ENCODE assay signal across 8 cellular contexts in genomic region chr17:80790021-80790765, GRCh38.
DNase-seq lines count a peak whose midpoint lies in the region; ATAC-seq and TF ChIP-seq lines count a peak whose summit lies in the region.

No MANE protein-coding gene starts in this region.

- H3K27me3 ChIP-seq in esophagus squamous epithelium (no peaks in the 10 kb centered on the region), tibial nerve (no peaks in the 10 kb centered on the region)

- TF ChIP-seq EP300 in tibial nerve (IDR thresholded peaks at IDR 0.05), result no peak

- TF ChIP-seq POLR2A in esophagus squamous epithelium (IDR thresholded peaks at IDR 0.05) (no peak), tibial nerve (IDR thresholded peaks at IDR 0.05) (no peak)

- H3K27ac ChIP-seq in esophagus squamous epithelium, result peak overlapping the region in 3 of 4 donors; percentile 19 to 84 (median 69)
- H3K27ac ChIP-seq in tibial nerve, result peak overlapping the region in 3 of 4 donors; percentile 43 to 77 (median 61)

- intact Hi-C loops in esophagus squamous epithelium (cut with DNase I), result no loop called here

- no peak for ATAC-seq in GM19463 (IDR thresholded peaks at IDR 0.05; ENCODE audit: unreplicated experiment)

- H3K4me3 ChIP-seq in esophagus squamous epithelium (no peak overlapping the region), tibial nerve (no peak overlapping the region)

- WGBS in esophagus squamous epithelium, 2 donors, result 73 to 74% methylated on average over 12 to 13 of the region's 13 CpGs
- WGBS in tibial nerve, 2 donors, result 51 to 67% methylated on average over 10 to 13 of the region's 13 CpGs

- peak; percentile 71 for DNase-seq in activated effector memory CD4-positive, alpha-beta T cell treated with anti-CD3 and anti-CD28 coated beads, Interleukin-2, amount 50 U/mL, for 16 hours
- no peak for DNase-seq in activated effector memory CD4-positive, alpha-beta T cell treated with Interleukin-2 at 50 U/mL for 16 hours
- DNase-seq in NAMALWA (ENCODE audit: low spot score) (peak; percentile 29), esophagus squamous epithelium (lab: John Stamatoyannopoulos, UW) (no peak), tibial nerve (ENCODE audit: low spot score in 2 of 2) (no peak), NCI-H446 treated with DMSO at 0.1 percent for 48 hours (lab: John Stamatoyannopoulos, UW) (no peak)
- DNase-seq in NK-92 treated with Interleukin-12 subunit alpha and Interleukin-12 subunit beta, amount 100 ng/mL, for 24 hours (lab: John Stamatoyannopoulos, UW), result no peak

- H3K4me1 ChIP-seq in esophagus squamous epithelium (peaks cover 11 to 64% (median 54%) of the 10 kb centered on the region in 3 donors), tibial nerve (peaks cover 0 to 44% (median 22%) of the 10 kb centered on the region in 4 donors)

- H3K36me3 ChIP-seq in esophagus squamous epithelium (no peaks in the 10 kb centered on the region), tibial nerve (no peaks in the 10 kb centered on the region)

- H3K9me3 ChIP-seq in esophagus squamous epithelium (no peaks in the 10 kb centered on the region), tibial nerve (no peaks in the 10 kb centered on the region)

- TF ChIP-seq CTCF in esophagus squamous epithelium (IDR thresholded peaks at IDR 0.05), result no peak
- TF ChIP-seq CTCF in tibial nerve (IDR thresholded peaks at IDR 0.05), result no peak

Comparison
In these comparisons a context has a peak if more than half of its experiments do, and no peak if none do; other contexts are left out.
1. DNase-seq: peak in activated effector memory CD4-positive, alpha-beta T cell treated with anti-CD3 and anti-CD28 coated beads, Interleukin-2, amount 50 U/mL, for 16 hours (single experiment) and NAMALWA (single experiment); none in activated effector memory CD4-positive, alpha-beta T cell treated with Interleukin-2 at 50 U/mL for 16 hours (single experiment), esophagus squamous epithelium (single experiment), tibial nerve (0 of 2), NCI-H446 treated with DMSO at 0.1 percent for 48 hours (single experiment) and NK-92 treated with Interleukin-12 subunit alpha and Interleukin-12 subunit beta, amount 100 ng/mL, for 24 hours (single experiment).